In the genomic region with DNA sequence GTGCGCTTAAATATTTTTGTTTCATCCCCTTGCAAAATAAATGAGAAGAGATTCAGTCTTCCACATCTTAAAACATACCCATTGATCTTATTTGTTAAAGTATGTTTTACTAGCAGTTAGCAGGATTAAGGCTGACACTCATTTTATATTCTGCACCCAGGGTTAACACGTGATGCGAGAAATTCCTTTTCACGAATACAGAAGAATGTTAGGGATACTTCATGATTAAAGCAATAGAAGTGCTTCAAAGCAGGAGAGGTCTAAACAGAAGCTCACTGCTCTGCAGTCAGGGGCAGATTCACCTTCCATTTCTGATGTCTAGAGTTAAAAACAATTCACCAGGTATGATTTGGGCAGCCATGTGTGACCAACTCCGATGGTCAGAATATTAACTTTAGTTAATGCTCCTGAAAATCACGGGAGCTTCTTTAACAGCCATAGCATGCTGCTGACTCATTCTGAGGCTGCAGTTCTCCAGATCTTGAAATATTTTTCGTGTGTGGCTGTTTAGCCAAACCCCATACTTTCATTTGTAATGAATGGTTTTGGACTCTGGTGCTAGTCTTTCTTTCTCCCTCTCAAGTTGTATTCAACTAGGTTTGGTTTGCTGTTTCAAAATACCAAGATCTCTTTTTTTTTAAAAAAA, we compare ENCODE assay signal across 11 cellular contexts. TPM values are rescaled to one million over a fixed set of nuclear protein-coding genes. Genes with fewer than 3 reads are reported as not detected.
A peak's percentile ranks its signal among the peaks of the same experiment; 100 is the strongest.
DNase-seq lines count a peak whose midpoint lies in the region; ATAC-seq and TF ChIP-seq lines count a peak whose summit lies in the region.
"Had no signal": no experiment of that assay in that cellular context is flagged by ENCODE, and none has a peak within 500 bp of the region (broad histone marks: within the 10 kb centered on the region; RNA-seq: fewer than 3 reads in every experiment).

No MANE protein-coding gene starts in this region.

- no peaks in the 10 kb centered on the region for H3K9me3 Mint-ChIP-seq in stimulated activated effector memory CD8-positive, alpha-beta T cell treated with anti-CD3 and anti-CD28 coated beads, Interleukin-12 subunit alpha, Interleukin-12 subunit beta, amount 100 ng/mL, for 72 hours

- ATAC-seq in heart left ventricle (no peak), left ventricle myocardium superior (no peak), gastroesophageal sphincter (peak; percentile 72), upper lobe of left lung (ENCODE audit: low FRiP score in 2 of 2) (peak in 1 of 2 donors; percentile 55), HG03175 (IDR thresholded peaks at IDR 0.05; ENCODE audit: unreplicated experiment) (no peak)
- ATAC-seq in stimulated activated effector memory CD8-positive, alpha-beta T cell treated with anti-CD3 and anti-CD28 coated beads, Interleukin-12 subunit alpha, Interleukin-12 subunit beta, amount 100 ng/mL, for 72 hours = no peak

- no peaks in the 10 kb centered on the region for H3K36me3 Mint-ChIP-seq in stimulated activated effector memory CD8-positive, alpha-beta T cell treated with anti-CD3 and anti-CD28 coated beads, Interleukin-12 subunit alpha, Interleukin-12 subunit beta, amount 100 ng/mL, for 72 hours

- TF ChIP-seq EP300 in gastroesophageal sphincter (IDR thresholded peaks at IDR 0.05) (no peak), upper lobe of left lung (IDR thresholded peaks at IDR 0.05) (no peak)

- H3K4me3 ChIP-seq in heart left ventricle (no peak overlapping the region), gastroesophageal sphincter (peak overlapping the region; percentile 11 to 17), upper lobe of left lung (no peak overlapping the region)

- H3K36me3 ChIP-seq in heart left ventricle = peaks cover 0 to 20% (median 0%) of the 10 kb centered on the region in 9 donors
- H3K36me3 ChIP-seq in gastroesophageal sphincter = peaks cover 0 to 11% of the 10 kb centered on the region in 2 donors
- peaks cover 0 to 14% (median 2%) of the 10 kb centered on the region in 4 donors for H3K36me3 ChIP-seq in upper lobe of left lung
- H3K36me3 ChIP-seq: neutrophil had no signal

- H3K4me1 Mint-ChIP-seq in stimulated activated effector memory CD8-positive, alpha-beta T cell treated with anti-CD3 and anti-CD28 coated beads, Interleukin-12 subunit alpha, Interleukin-12 subunit beta, amount 100 ng/mL, for 72 hours = no peaks in the 10 kb centered on the region

- peak overlapping the region in 8 of 12 donors; percentile 6 to 62 (median 19) for H3K27ac ChIP-seq in heart left ventricle
- H3K27ac ChIP-seq in gastroesophageal sphincter = peak overlapping the region; percentile 70 to 78 (median 74)
- peak overlapping the region; percentile 26 to 68 (median 53) for H3K27ac ChIP-seq in upper lobe of left lung
- H3K27ac ChIP-seq: neutrophil had no signal

- DNase-seq in heart left ventricle = no peak
- no peak for DNase-seq in left ventricle myocardium superior
- DNase-seq in SW 1271 (lab: John Stamatoyannopoulos, UW) = peak; percentile 9 to 40
- no peak for DNase-seq in upper lobe of left lung
- no peak for DNase-seq in stimulated activated effector memory CD8-positive, alpha-beta T cell treated with anti-CD3 and anti-CD28 coated beads, Interleukin-12 subunit alpha, Interleukin-12 subunit beta, amount 100 ng/mL, for 72 hours (ENCODE audit: low spot score in 2 of 2)
- DNase-seq in globus pallidus (ENCODE audit: low spot score) = no peak
- DNase-seq: activated naive CD4-positive, alpha-beta T cell; H7 had no signal

- intact Hi-C loops in heart left ventricle (cut with DNase I) (no loop called here), left ventricle myocardium superior (cut with micrococcal nuclease) (no loop called here)

- TF ChIP-seq POLR2A in heart left ventricle (IDR thresholded peaks at IDR 0.05) (no peak), gastroesophageal sphincter (IDR thresholded peaks at IDR 0.05) (no peak), upper lobe of left lung (IDR thresholded peaks at IDR 0.05) (no peak)

- H3K9me3 ChIP-seq in heart left ventricle = no peaks in the 10 kb centered on the region
- H3K9me3 ChIP-seq in gastroesophageal sphincter = no peaks in the 10 kb centered on the region
- no peaks in the 10 kb centered on the region for H3K9me3 ChIP-seq in upper lobe of left lung
- H3K9me3 ChIP-seq: neutrophil had no signal

- H3K27ac Mint-ChIP-seq in stimulated activated effector memory CD8-positive, alpha-beta T cell treated with anti-CD3 and anti-CD28 coated beads, Interleukin-12 subunit alpha, Interleukin-12 subunit beta, amount 100 ng/mL, for 72 hours = no peak overlapping the region

- WGBS in heart left ventricle, 4 donors = 64 to 78% (median 73%) methylated on average over 7 of the region's 7 CpGs
- WGBS in gastroesophageal sphincter (ENCODE audit: low coverage in 1 of 2), 2 donors = 31 to 42% methylated on average over 6 to 7 of the region's 7 CpGs
- 52 to 70% methylated on average over 7 of the region's 7 CpGs for WGBS in upper lobe of left lung, 2 donors

- H3K4me1 ChIP-seq in heart left ventricle (peaks cover 0 to 74% (median 51%) of the 10 kb centered on the region in 12 donors), gastroesophageal sphincter (peaks cover 6 to 67% (median 14%) of the 10 kb centered on the region in 3 donors), upper lobe of left lung (peaks cover 26 to 43% (median 37%) of the 10 kb centered on the region in 4 donors)

- no peaks in the 10 kb centered on the region for H3K27me3 ChIP-seq in heart left ventricle
- H3K27me3 ChIP-seq in gastroesophageal sphincter = no peaks in the 10 kb centered on the region
- H3K27me3 ChIP-seq in upper lobe of left lung = no peaks in the 10 kb centered on the region

- no peak for TF ChIP-seq CTCF in heart left ventricle (IDR thresholded peaks at IDR 0.05)
- no peak for TF ChIP-seq CTCF in gastroesophageal sphincter (IDR thresholded peaks at IDR 0.05)
- TF ChIP-seq CTCF in upper lobe of left lung (IDR thresholded peaks at IDR 0.05) = no peak

- H3K4me3 Mint-ChIP-seq in stimulated activated effector memory CD8-positive, alpha-beta T cell treated with anti-CD3 and anti-CD28 coated beads, Interleukin-12 subunit alpha, Interleukin-12 subunit beta, amount 100 ng/mL, for 72 hours = no peak overlapping the region

RNA-seq across cellular contexts. Expression of gene BCAR3, which starts 19.7 kb away (rescaled TPM):
- 10 to 100 TPM in 8 of 9 donors, 1 to 10 TPM in 1; 7.5 to 25.0 (median 17.3) TPM for total RNA-seq in heart left ventricle
- 1 to 10 TPM; 6.4 to 7.4 TPM for polyA plus RNA-seq in heart left ventricle
- total RNA-seq in left ventricle myocardium superior = 15.2 TPM
- total RNA-seq in gastroesophageal sphincter = 10 to 100 TPM; 33.9 to 40.2 (median 38.3) TPM
- 10 to 100 TPM; 26.3 to 48.8 (median 31.9) TPM for total RNA-seq in upper lobe of left lung

Comparison
In these comparisons a context has a peak if more than half of its experiments do, and no peak if none do; other contexts are left out.
1. DNase-seq: peak in SW 1271 (2 of 2); none in heart left ventricle (0 of 5), left ventricle myocardium superior (single experiment), upper lobe of left lung (0 of 2), stimulated activated effector memory CD8-positive, alpha-beta T cell treated with anti-CD3 and anti-CD28 coated beads, Interleukin-12 subunit alpha, Interleukin-12 subunit beta, amount 100 ng/mL, for 72 hours (0 of 2) and globus pallidus (single experiment).
2. H3K27ac ChIP-seq: peak in every context shown above with its lines; median percentile 74 in gastroesophageal sphincter; 53 in upper lobe of left lung; 19 in heart left ventricle.
3. H3K4me3 ChIP-seq: peak in gastroesophageal sphincter (2 of 2); none in heart left ventricle (0 of 12) and upper lobe of left lung (0 of 4).